ENCODE assay signal across 22 cellular contexts in the genomic region with DNA sequence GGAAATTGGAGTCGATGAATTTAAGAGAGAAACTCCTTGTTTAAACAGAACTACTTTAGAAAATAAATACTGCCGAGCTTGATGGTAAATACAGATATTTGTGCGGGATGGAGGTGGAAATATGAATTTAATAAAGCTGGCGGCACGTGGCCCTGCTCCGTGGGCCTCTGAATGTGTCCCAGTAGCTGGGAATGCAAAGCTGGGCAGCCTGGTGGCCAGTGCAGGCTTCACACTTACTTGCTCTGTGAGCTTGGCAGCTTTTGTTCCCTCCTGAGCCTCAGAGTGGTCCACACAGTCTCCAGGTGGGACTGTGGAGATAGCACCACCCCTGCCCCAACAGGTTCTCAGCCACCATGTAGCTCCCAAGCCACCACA. TPM values are rescaled to one million over a fixed set of nuclear protein-coding genes. Genes with fewer than 3 reads are reported as not detected.
A peak's percentile ranks its signal among the peaks of the same experiment; 100 is the strongest.
DNase-seq lines count a peak whose midpoint lies in the region; ATAC-seq, FAIRE-seq and TF ChIP-seq lines count a peak whose summit lies in the region.
"Had no signal": no experiment of that assay in that cellular context is flagged by ENCODE, and none has a peak within 500 bp of the region (broad histone marks: within the 10 kb centered on the region; RNA-seq: fewer than 3 reads in every experiment).

No MANE protein-coding gene starts in this region.

- BruUV-seq in K562 (replicated peaks; lab: Mats Ljungman, UMichigan): no TSS peak

- H3K4me2 ChIP-seq in K562 (ENCODE audit: insufficient read depth, low read length) (no peak overlapping the region), osteoblast (ENCODE audit: insufficient read depth, low read length) (no peak overlapping the region)
- H3K4me2 ChIP-seq: BLaER1, PC-9 had no signal

- H3K27me3 ChIP-seq in K562 (ENCODE audit: control insufficient read depth in 2 of 2, insufficient read depth in 2 of 2, low read length in 2 of 2) (peaks cover 18 to 65% of the 10 kb centered on the region in 2 experiments; a peak in 4 of 5 replicates), osteoblast (ENCODE audit: insufficient read depth, low read length) (no peaks in the 10 kb centered on the region)
- H3K27me3 ChIP-seq: BLaER1 had no signal

- H4K20me1 ChIP-seq in K562 (replicated peaks; ENCODE audit: control insufficient read depth, insufficient read depth, low read length) (no peaks in the 10 kb centered on the region), osteoblast (ENCODE audit: insufficient read depth, low read length) (no peaks in the 10 kb centered on the region)
- H4K20me1 ChIP-seq: BLaER1 had no signal

- no peak for TF ChIP-seq POLR2A in K562 (conservative IDR thresholded peaks at IDR 0.05)

- intact Hi-C loops in K562 (cut with micrococcal nuclease): loop anchor here (5.0 kb wide), 1 partner anchor 222 kb away; no protein-coding TSS in a partner anchor

- 0% methylated on average over 6 of the region's 6 CpGs for WGBS in K562 (ENCODE audit: insufficient coverage, low coverage, missing lambda C conversion rate)

- H3K36me3 ChIP-seq in K562 (ENCODE audit: control insufficient read depth, insufficient read depth, low read length) (no peaks in the 10 kb centered on the region), osteoblast (ENCODE audit: insufficient read depth, low read length) (no peaks in the 10 kb centered on the region)
- H3K36me3 ChIP-seq: BLaER1 had no signal

- H2AFZ ChIP-seq in K562 (ENCODE audit: low read depth, low read length) (no peak overlapping the region), osteoblast (ENCODE audit: low read length) (no peak overlapping the region)
- H2AFZ ChIP-seq: PC-9 had no signal

- CTCF ChIA-PET in K562 (lab: Yijun Ruan, JAX; ENCODE audit: low intra/inter-chr PET ratio): interaction anchor here (0.6 kb wide), 1 partner anchor 750 kb away, joined by 3 read pairs; no protein-coding TSS in a partner anchor

- no peak for TF ChIP-seq CTCF in K562 (IDR thresholded peaks at IDR 0.05 in 2 of 3, conservative IDR thresholded peaks at IDR 0.05 in 1 of 3; ENCODE audit: insufficient read depth in 2 of 3, low read depth in 1 of 3, low read length in 3 of 3)
- no peak for TF ChIP-seq CTCF in osteoblast (IDR thresholded peaks at IDR 0.05; ENCODE audit: extremely low read depth, low read depth, low read length)

- ATAC-seq in K562: peak; percentile 22; the same call in 2 of the 3 replicates
- ATAC-seq in GM18502 (IDR thresholded peaks at IDR 0.05; ENCODE audit: poor library complexity, unreplicated experiment): no peak
- ATAC-seq: SK-N-SH treated with all-trans-retinoic acid at 6 μM for 48 hours had no signal

- in situ Hi-C loops in K562 (cut with MboI): no loop called here

- no peak overlapping the region for H3K27ac ChIP-seq in K562 (ENCODE audit: extremely low read depth, low read depth, low read length)
- H3K27ac ChIP-seq in osteoblast (ENCODE audit: low read depth, low read length): no peak overlapping the region
- H3K27ac ChIP-seq: 22Rv1, BLaER1, HL-60, PC-9, RWPE1 had no signal

- H3K4me3 ChIP-seq in K562 (no peak overlapping the region), osteoblast (ENCODE audit: insufficient read depth, low read length) (no peak overlapping the region)
- H3K4me3 ChIP-seq: BLaER1, PC-9 had no signal

- no peak for TF ChIP-seq RAD21 in K562 (CRISPR knock-in tag; conservative IDR thresholded peaks at IDR 0.05 in 1 of 2, IDR thresholded peaks at IDR 0.05 in 1 of 2)

- H3K9me3 ChIP-seq in K562 (replicated peaks; ENCODE audit: control insufficient read depth, insufficient read depth, low read depth, low read length) (no peaks in the 10 kb centered on the region), osteoblast (ENCODE audit: low read depth, low read length) (no peaks in the 10 kb centered on the region)
- H3K9me3 ChIP-seq: BLaER1, Caco-2 had no signal

- peaks cover 0 to 8% of the 10 kb centered on the region in 2 experiments; a peak in 1 of 5 replicates for H3K4me1 ChIP-seq in K562 (replicated peaks in 1 of 2; ENCODE audit: control insufficient read depth in 2 of 2, insufficient read depth in 2 of 2, low read length in 2 of 2)
- no peaks in the 10 kb centered on the region for H3K4me1 ChIP-seq in osteoblast (ENCODE audit: insufficient read depth, low read length)
- H3K4me1 ChIP-seq: Caco-2 had no signal

- H3K9me1 ChIP-seq in K562 (ENCODE audit: control insufficient read depth, insufficient read depth, low read length): no peaks in the 10 kb centered on the region

- H3K79me2 ChIP-seq in K562 (ENCODE audit: control insufficient read depth, insufficient read depth, low read length) (no peaks in the 10 kb centered on the region), osteoblast (ENCODE audit: insufficient read depth, low read length) (no peaks in the 10 kb centered on the region)

- peak; percentile 71 for DNase-seq in DMS53 (lab: John Stamatoyannopoulos, UW)
- DNase-seq in DMS53 treated with DMSO at 0.1 percent for 48 hours (lab: John Stamatoyannopoulos, UW; ENCODE audit: unreplicated experiment): no peak
- peak; percentile 55 for DNase-seq in COLO668 (lab: John Stamatoyannopoulos, UW; ENCODE audit: unreplicated experiment)
- no peak for DNase-seq in K562 (ENCODE audit: extremely low read depth in 1 of 4, low spot score in 3 of 4)
- peak; percentile 3 for DNase-seq in osteoblast (ENCODE audit: insufficient read length, low spot score, missing footprints)
- DNase-seq in frontal cortex (ENCODE audit: low spot score in 2 of 2): no peak
- DNase-seq in NOMO-1 treated with DMSO at 0.1 percent for 48 hours (lab: John Stamatoyannopoulos, UW; ENCODE audit: unreplicated experiment): no peak
- DNase-seq: ACHN; Caco-2; CD4-positive, alpha-beta T cell; DMS 273 treated with DMSO at 0.1 percent for 48 hours; H7; KG1; PC-9 had no signal

- no peak overlapping the region for H3K9ac ChIP-seq in K562 (ENCODE audit: insufficient read depth in 1 of 2, low read depth in 2 of 2, low read length in 2 of 2)
- H3K9ac ChIP-seq: BLaER1 had no signal

- FAIRE-seq in K562 (lab: Jason Lieb, UNC) (no peak), frontal cortex (lab: Jason Lieb, UNC) (no peak)
- FAIRE-seq: G401.6 had no signal

- POLR2A ChIA-PET in K562 (lab: Yijun Ruan, JAX): no interaction called here

- no peak for TF ChIP-seq EP300 in K562 (IDR thresholded peaks at IDR 0.05; ENCODE audit: low read length)

TF ChIP-seq in K562, 482 proteins besides CTCF, POLR2A, EP300 and RAD21:
- TF ChIP-seq THRAP3 (IDR thresholded peaks at IDR 0.05; ENCODE audit: borderline replicate concordance): no peak
- no peak for TF ChIP-seq MYNN (IDR thresholded peaks at IDR 0.05)
- no peak for TF ChIP-seq MYNN (CRISPR knock-in tag; IDR thresholded peaks at IDR 0.05)
- TF ChIP-seq XRCC3 (IDR thresholded peaks at IDR 0.05): no peak
- no peak for TF ChIP-seq MBD2 (IDR thresholded peaks at IDR 0.05; ENCODE audit: borderline replicate concordance, low read depth)
TF ChIP-seq in K562: peak in this region for 0.

RNA-seq across cellular contexts. Expression of a gene that starts 45.9 kb away (rescaled TPM):
- not detected in 2 replicates for total RNA-seq in K562 (2011; cell fraction: chromatin; rRNA removed; ENCODE audit: low replicate concordance)
- not detected in 2 replicates for total RNA-seq in K562 (2011; cell fraction: nucleolus; rRNA removed)
- not detected in 2 replicates for total RNA-seq in K562 (2011; cell fraction: nucleoplasm; rRNA removed)
- total RNA-seq in K562 (2014; rRNA removed): 0.14 TPM in 1 of 2 replicates, not detected in the other
- not detected in 2 replicates for total RNA-seq in K562 (2014; rRNA removed; fragmentation: Illumina TruSeq; extraction: Trizol)
- total RNA-seq in K562 (2015; rRNA removed; fragmentation: Illumina TruSeq; extraction: Trizol): not detected in 2 replicates
- 0.11 TPM in 1 of 2 replicates, not detected in the other for total RNA-seq in K562 (2021)
- not detected in 2 replicates for polyA plus RNA-seq in K562 (2011; rRNA removed)
- polyA plus RNA-seq in K562 (2011; cell fraction: cytosol; rRNA removed): not detected in 2 replicates
- not detected in 2 replicates for polyA plus RNA-seq in K562 (2011; cell fraction: nucleus; rRNA removed)
- polyA plus RNA-seq in K562 (2012): 0.37 TPM in 1 of 2 replicates, not detected in the other
- polyA plus RNA-seq in K562 (2014; fragmentation: Illumina TruSeq; extraction: Trizol): not detected in 2 replicates
- not detected for polyA plus RNA-seq in K562 (2014; fragmentation: Nextera tagmentation; extraction: Ambion mirVana)
- 0.08 TPM in 1 of 2 replicates, not detected in the other for polyA plus RNA-seq in K562 (2014; rRNA removed)
- polyA minus RNA-seq in K562 (2011; rRNA and poly(A)+ RNA removed): not detected in 2 replicates
- not detected in 2 replicates for polyA minus RNA-seq in K562 (2011; cell fraction: cytosol; rRNA and poly(A)+ RNA removed)
- not detected in 2 replicates for polyA minus RNA-seq in K562 (2011; cell fraction: nucleus; rRNA and poly(A)+ RNA removed)
- 8.5 and 15.6 TPM in 2 replicates for total RNA-seq in osteoblast
- not detected for total RNA-seq in frontal cortex
- total RNA-seq: Caco-2, HT-29, PC-9 had no signal

Comparison
In these comparisons a context has a peak if more than half of its experiments do, and no peak if none do; other contexts are left out.
1. DNase-seq: peak in DMS53 (single experiment), COLO668 (single experiment) and osteoblast (single experiment); none in DMS53 treated with DMSO at 0.1 percent for 48 hours (single experiment), K562 (0 of 4), frontal cortex (0 of 2) and NOMO-1 treated with DMSO at 0.1 percent for 48 hours (single experiment).